ENCODE assay signal across 9 cellular contexts in the genomic region with DNA sequence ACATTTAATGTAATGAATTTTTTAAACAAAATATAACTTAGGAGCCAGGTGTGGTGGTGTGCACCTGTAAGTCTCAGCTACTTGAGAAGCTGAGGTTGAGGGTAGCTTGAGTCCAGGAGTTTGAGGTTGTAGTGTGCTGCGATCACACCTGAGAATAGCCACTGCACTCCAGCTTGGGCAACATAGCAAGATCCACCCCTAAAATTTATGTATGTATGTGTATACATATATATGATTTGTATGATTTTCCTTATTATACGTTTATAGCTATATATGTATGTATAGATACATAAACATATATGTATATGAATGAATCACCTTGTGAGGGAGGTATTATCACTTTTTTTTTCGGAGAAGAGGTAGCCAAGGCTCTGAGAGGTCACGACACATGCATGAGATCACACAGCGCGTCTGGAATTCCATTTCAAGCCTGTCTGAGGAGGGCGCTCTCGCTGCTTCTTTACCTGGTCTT. TPM values are rescaled to one million over a fixed set of nuclear protein-coding genes. Genes with fewer than 3 reads are reported as not detected.
DNase-seq lines count a peak whose midpoint lies in the region; FAIRE-seq and TF ChIP-seq lines count a peak whose summit lies in the region.
"Had no signal": no experiment of that assay in that cellular context is flagged by ENCODE, and none has a peak within 500 bp of the region (broad histone marks: within the 10 kb centered on the region; RNA-seq: fewer than 3 reads in every experiment).

No MANE protein-coding gene starts in this region.

- no peak for TF ChIP-seq POLR2A in erythroblast (IDR thresholded peaks at IDR 0.05; ENCODE audit: low read length)

- no peak for DNase-seq in HFFc6
- DNase-seq in activated T-helper 1 cell treated with anti-CD3 and anti-CD28 coated beads, Interleukin-12 subunit alpha, Interleukin-12 subunit beta, Interleukin-2, Interleukin-4 antibody, amounts not matched to agents 30 ng/mL and 10 ng/mL and 1 ng/mL, durations not matched to agents 14 hours and 24 hours and 36 hours (ENCODE audit: low spot score), result no peak
- DNase-seq in hepatocyte (ENCODE audit: low spot score), result peak; percentile 66
- DNase-seq in GM19239 (ENCODE audit: insufficient read length, low spot score), result no peak
- DNase-seq in NOMO-1 treated with DMSO at 0.1 percent for 48 hours (lab: John Stamatoyannopoulos, UW; ENCODE audit: unreplicated experiment), result no peak
- DNase-seq in erythroblast (lab: John Stamatoyannopoulos, UW), result no peak

- peak overlapping the region; percentile 92 for H2AFZ ChIP-seq in hepatocyte

- H3K27ac Mint-ChIP-seq in HFFc6, result no peak overlapping the region
- peak overlapping the region; percentile 81 for H3K27ac Mint-ChIP-seq in activated T-helper 1 cell treated with anti-CD3 and anti-CD28 coated beads, Interleukin-12 subunit alpha, Interleukin-12 subunit beta, Interleukin-2, Interleukin-4 antibody, amounts not matched to agents 30 ng/mL and 10 ng/mL and 1 ng/mL, durations not matched to agents 14 hours and 24 hours and 36 hours

- H3K9me3 ChIP-seq in BLaER1 (peaks cover 21% of the 10 kb centered on the region), hepatocyte (ENCODE audit: low read depth) (no peaks in the 10 kb centered on the region), skeletal muscle tissue (ENCODE audit: control insufficient read depth in 3 of 3, low read length in 3 of 3) (no peaks in the 10 kb centered on the region)
- H3K9me3 ChIP-seq: neutrophil had no signal

- H3K79me2 ChIP-seq in hepatocyte, result no peaks in the 10 kb centered on the region

- peaks cover 26% of the 10 kb centered on the region for H3K27me3 Mint-ChIP-seq in HFFc6 (ENCODE audit: insufficient read depth)
- peaks cover 21% of the 10 kb centered on the region for H3K27me3 Mint-ChIP-seq in activated T-helper 1 cell treated with anti-CD3 and anti-CD28 coated beads, Interleukin-12 subunit alpha, Interleukin-12 subunit beta, Interleukin-2, Interleukin-4 antibody, amounts not matched to agents 30 ng/mL and 10 ng/mL and 1 ng/mL, durations not matched to agents 14 hours and 24 hours and 36 hours (ENCODE audit: insufficient read depth)

- H3K4me3 ChIP-seq in BLaER1 (peak overlapping the region; percentile 49; the same call in 1 of the 2 replicates), hepatocyte (peak overlapping the region; percentile 72), skeletal muscle tissue (ENCODE audit: low read length in 3 of 3) (peak overlapping the region in 2 of 3 donors; percentile 26 to 29)

- 0 out of 2 replicates have a peak overlapping the region, but pooled peaks have one; percentile 22 for H3K4me3 Mint-ChIP-seq in HFFc6
- peak overlapping the region; percentile 82 for H3K4me3 Mint-ChIP-seq in activated T-helper 1 cell treated with anti-CD3 and anti-CD28 coated beads, Interleukin-12 subunit alpha, Interleukin-12 subunit beta, Interleukin-2, Interleukin-4 antibody, amounts not matched to agents 30 ng/mL and 10 ng/mL and 1 ng/mL, durations not matched to agents 14 hours and 24 hours and 36 hours

- peaks cover 4% of the 10 kb centered on the region; the same call in 1 of the 2 replicates for H3K9me3 Mint-ChIP-seq in HFFc6
- no peaks in the 10 kb centered on the region for H3K9me3 Mint-ChIP-seq in activated T-helper 1 cell treated with anti-CD3 and anti-CD28 coated beads, Interleukin-12 subunit alpha, Interleukin-12 subunit beta, Interleukin-2, Interleukin-4 antibody, amounts not matched to agents 30 ng/mL and 10 ng/mL and 1 ng/mL, durations not matched to agents 14 hours and 24 hours and 36 hours

- H3K4me1 ChIP-seq in BLaER1 (no peaks in the 10 kb centered on the region), hepatocyte (ENCODE audit: insufficient read depth) (peaks cover 4% of the 10 kb centered on the region), skeletal muscle tissue (ENCODE audit: control insufficient read depth in 3 of 3, insufficient read depth in 3 of 3, low read length in 3 of 3) (peaks cover 0 to 3% (median 2%) of the 10 kb centered on the region in 3 donors)

- no peaks in the 10 kb centered on the region for H3K4me1 Mint-ChIP-seq in HFFc6 (ENCODE audit: low read depth)
- H3K4me1 Mint-ChIP-seq in activated T-helper 1 cell treated with anti-CD3 and anti-CD28 coated beads, Interleukin-12 subunit alpha, Interleukin-12 subunit beta, Interleukin-2, Interleukin-4 antibody, amounts not matched to agents 30 ng/mL and 10 ng/mL and 1 ng/mL, durations not matched to agents 14 hours and 24 hours and 36 hours (ENCODE audit: low read depth), result peaks cover 41% of the 10 kb centered on the region

- H3K27ac ChIP-seq in BLaER1, result no peak overlapping the region
- H3K27ac ChIP-seq in hepatocyte, result peak overlapping the region; percentile 37
- H3K27ac ChIP-seq in skeletal muscle tissue (ENCODE audit: low read depth, low read length), result no peak overlapping the region
- H3K27ac ChIP-seq: neutrophil had no signal

- TF ChIP-seq CTCF in HFFc6 (IDR thresholded peaks at IDR 0.05) (no peak; the same call in 1 of the 2 replicates), hepatocyte (IDR thresholded peaks at IDR 0.05; ENCODE audit: poor library complexity) (peak; percentile 57)

- no peaks in the 10 kb centered on the region for H3K36me3 Mint-ChIP-seq in HFFc6 (ENCODE audit: low read depth)
- H3K36me3 Mint-ChIP-seq in activated T-helper 1 cell treated with anti-CD3 and anti-CD28 coated beads, Interleukin-12 subunit alpha, Interleukin-12 subunit beta, Interleukin-2, Interleukin-4 antibody, amounts not matched to agents 30 ng/mL and 10 ng/mL and 1 ng/mL, durations not matched to agents 14 hours and 24 hours and 36 hours (ENCODE audit: low read depth), result peaks cover 18% of the 10 kb centered on the region

- H3K36me3 ChIP-seq in BLaER1 (0 out of 2 replicates have a peak, but pooled peaks cover 3% of the 10 kb centered on the region), hepatocyte (replicated peaks; ENCODE audit: insufficient read depth, low read depth) (no peaks in the 10 kb centered on the region), skeletal muscle tissue (ENCODE audit: control insufficient read depth in 3 of 3, insufficient read depth in 3 of 3, low read length in 3 of 3) (no peaks in the 10 kb centered on the region)
- H3K36me3 ChIP-seq: neutrophil had no signal

- H3K9me2 ChIP-seq in hepatocyte (replicated peaks; ENCODE audit: insufficient read depth), result no peaks in the 10 kb centered on the region

- WGBS in hepatocyte (ENCODE audit: low lambda C conversion rate, missing lambda C conversion rate), result 19% methylated on average over 8 of the region's 8 CpGs

- intact Hi-C loops in activated T-helper 1 cell treated with anti-CD3 and anti-CD28 coated beads, Interleukin-12 subunit alpha, Interleukin-12 subunit beta, Interleukin-2, Interleukin-4 antibody, amounts not matched to agents 30 ng/mL and 10 ng/mL and 1 ng/mL, durations not matched to agents 14 hours and 24 hours and 36 hours (cut with micrococcal nuclease), result loop anchor here (1.0 to 10.0 kb wide), 4 partner anchors 9 to 672 kb away; partner anchors contain the start of genes CSF2 and KIF3A

- H4K20me1 ChIP-seq in BLaER1, result no peaks in the 10 kb centered on the region
- H4K20me1 ChIP-seq in hepatocyte (ENCODE audit: insufficient read depth, poor library complexity, severe bottlenecking), result no peaks in the 10 kb centered on the region

- FAIRE-seq in GM19239 (lab: Jason Lieb, UNC), result no peak

- H3K9ac ChIP-seq in BLaER1, result no peak overlapping the region
- H3K9ac ChIP-seq in skeletal muscle tissue (ENCODE audit: low read depth in 1 of 3, low read length in 3 of 3), result peak overlapping the region in 1 of 3 donors; percentile 45

- H3K27me3 ChIP-seq in BLaER1, result peaks cover 33% of the 10 kb centered on the region
- peaks cover 32% of the 10 kb centered on the region for H3K27me3 ChIP-seq in hepatocyte
- H3K27me3 ChIP-seq in skeletal muscle tissue (ENCODE audit: control insufficient read depth in 3 of 3, insufficient read depth in 3 of 3, low read length in 3 of 3), result peaks cover 25 to 32% (median 31%) of the 10 kb centered on the region in 3 donors

- peak overlapping the region; percentile 40 for H3K4me2 ChIP-seq in BLaER1
- peak overlapping the region; percentile 95 for H3K4me2 ChIP-seq in hepatocyte

RNA-seq across cellular contexts. Expression of gene CCNI2, which starts 0.6 kb away (rescaled TPM):
- not detected for total RNA-seq in HFFc6 (2021; fragmentation: NEBNext Ultra II Directional; extraction: Animal tissue kit (Norgen Biotek cat#: 25700))
- total RNA-seq in activated T-helper 1 cell treated with anti-CD3 and anti-CD28 coated beads, Interleukin-12 subunit alpha, Interleukin-12 subunit beta, Interleukin-2, Interleukin-4 antibody, amounts not matched to agents 30 ng/mL and 10 ng/mL and 1 ng/mL, durations not matched to agents 14 hours and 24 hours and 36 hours, result 52.5 and 55.6 TPM in 2 replicates
- total RNA-seq in hepatocyte, result 1.2 and 1.4 TPM in 2 replicates
- polyA plus RNA-seq in hepatocyte, result 1.8 and 4.6 TPM in 2 replicates
- not detected for total RNA-seq in skeletal muscle tissue

RNA-seq across cellular contexts. Expression of gene KIF3A, which starts 9.3 kb away (rescaled TPM):
- total RNA-seq in HFFc6 (2021; fragmentation: NEBNext Ultra II Directional; extraction: Animal tissue kit (Norgen Biotek cat#: 25700)), result 10 to 100 TPM; 12.9 to 15.4 (median 14.9) TPM
- total RNA-seq in activated T-helper 1 cell treated with anti-CD3 and anti-CD28 coated beads, Interleukin-12 subunit alpha, Interleukin-12 subunit beta, Interleukin-2, Interleukin-4 antibody, amounts not matched to agents 30 ng/mL and 10 ng/mL and 1 ng/mL, durations not matched to agents 14 hours and 24 hours and 36 hours, result 58.5 and 66.9 TPM in 2 replicates
- 7.0 and 9.2 TPM in 2 replicates for total RNA-seq in hepatocyte
- polyA plus RNA-seq in hepatocyte, result 12.6 and 13.7 TPM in 2 replicates
- 6.3 TPM for total RNA-seq in skeletal muscle tissue

RNA-seq across cellular contexts. Expression of gene SEPTIN8, which starts 30.4 kb away (rescaled TPM):
- total RNA-seq in HFFc6 (2021; fragmentation: NEBNext Ultra II Directional; extraction: Animal tissue kit (Norgen Biotek cat#: 25700)), result 10 to 100 TPM; 53.9 to 67.1 (median 59.2) TPM
- total RNA-seq in activated T-helper 1 cell treated with anti-CD3 and anti-CD28 coated beads, Interleukin-12 subunit alpha, Interleukin-12 subunit beta, Interleukin-2, Interleukin-4 antibody, amounts not matched to agents 30 ng/mL and 10 ng/mL and 1 ng/mL, durations not matched to agents 14 hours and 24 hours and 36 hours, result 45.8 and 46.2 TPM in 2 replicates
- total RNA-seq in hepatocyte (41.9 and 46.9 TPM in 2 replicates), skeletal muscle tissue (28.7 TPM)
- 17.6 and 18.7 TPM in 2 replicates for polyA plus RNA-seq in hepatocyte

Comparison
In these comparisons a context has a peak if more than half of its experiments do, and no peak if none do; other contexts are left out.
1. RNA of gene CCNI2, which starts 0.6 kb away (total RNA-seq): 52.5 to 55.6 TPM in activated T-helper 1 cell treated with anti-CD3 and anti-CD28 coated beads, Interleukin-12 subunit alpha, Interleukin-12 subunit beta, Interleukin-2, Interleukin-4 antibody, amounts not matched to agents 30 ng/mL and 10 ng/mL and 1 ng/mL, durations not matched to agents 14 hours and 24 hours and 36 hours; 1.2 to 1.4 TPM in hepatocyte, not detected in HFFc6 and not detected in skeletal muscle tissue (single experiment); every median in the first group is over 10 times any median in the second.
2. Peak in every context shown above with its lines, with median percentiles within 50 percentile points of each other: H3K4me3 ChIP-seq.